10 cellular contexts compared by ENCODE assay signal in genomic region chr16:70789231-70789926, GRCh38. TPM values are rescaled to one million over a fixed set of nuclear protein-coding genes. Genes with fewer than 3 reads are reported as not detected.
DNase-seq lines count a peak whose midpoint lies in the region; ATAC-seq, FAIRE-seq and TF ChIP-seq lines count a peak whose summit lies in the region.
"Had no signal": no experiment of that assay in that cellular context is flagged by ENCODE, and none has a peak within 500 bp of the region (broad histone marks: within the 10 kb centered on the region; RNA-seq: fewer than 3 reads in every experiment).

No MANE protein-coding gene starts in this region.

- H3K9ac ChIP-seq in mammary epithelial cell (ENCODE audit: insufficient read depth, low read length): no peak overlapping the region

- in situ Hi-C loops in mammary epithelial cell (cut with MboI; ENCODE audit: low sequenced_read_pairs in 2 of 2): loop anchor here in 1 of 2 donors (25.0 kb wide), 1 partner anchor 573 kb away; the partner anchor contains the start of gene CALB2

- no peaks in the 10 kb centered on the region for H4K20me1 ChIP-seq in mammary epithelial cell (ENCODE audit: insufficient read depth, low read length)

- H3K9me3 ChIP-seq in mammary epithelial cell (replicated peaks; ENCODE audit: insufficient read depth, low read length) (no peaks in the 10 kb centered on the region), right cardiac atrium (ENCODE audit: control insufficient read depth, low read length) (no peaks in the 10 kb centered on the region), tibial artery (no peaks in the 10 kb centered on the region)

- TF ChIP-seq CTCF in mammary epithelial cell (conservative IDR thresholded peaks at IDR 0.05 in 1 of 2, IDR thresholded peaks at IDR 0.05 in 1 of 2; ENCODE audit: extremely low read depth in 1 of 2, insufficient read depth in 1 of 2, low read depth in 1 of 2, low read length in 2 of 2) (no peak), tibial artery (IDR thresholded peaks at IDR 0.05) (no peak)

- WGBS in mammary epithelial cell (ENCODE audit: low coverage, missing lambda C conversion rate): 51% methylated on average over 9 of the region's 14 CpGs
- 61% methylated on average over 14 of the region's 14 CpGs for WGBS in right cardiac atrium

- FAIRE-seq in GM12891 (lab: Jason Lieb, UNC): no peak

- no peak for TF ChIP-seq POLR2A in GM12891 (IDR thresholded peaks at IDR 0.05; ENCODE audit: low read depth, low read length)

- no peaks in the 10 kb centered on the region for H3K4me1 ChIP-seq in mammary epithelial cell (ENCODE audit: insufficient read depth, low read length)
- no peaks in the 10 kb centered on the region for H3K4me1 ChIP-seq in right cardiac atrium (ENCODE audit: control insufficient read depth, insufficient read depth, low read length)
- peaks cover 0 to 6% (median 0%) of the 10 kb centered on the region in 4 donors for H3K4me1 ChIP-seq in tibial artery

- no peak overlapping the region for H3K4me2 ChIP-seq in mammary epithelial cell (ENCODE audit: insufficient read depth, low read depth, low read length)

- peaks cover 64% of the 10 kb centered on the region for H3K79me2 ChIP-seq in mammary epithelial cell (ENCODE audit: insufficient read depth, low read length)

- H2AFZ ChIP-seq in mammary epithelial cell (ENCODE audit: low read depth, low read length): no peak overlapping the region

- ATAC-seq in HG02938 (IDR thresholded peaks at IDR 0.05; ENCODE audit: unreplicated experiment) (peak; percentile 39), right cardiac atrium (peak; percentile 22 to 27)
- ATAC-seq: natural killer cell treated with Interleukin-12 subunit alpha and Interleukin-12 subunit beta and Interleukin-15 and Interleukin-18, amount 100 ng/mL, for 72 hours had no signal

- intact Hi-C loops in mammary epithelial cell (cut with micrococcal nuclease): no loop called here
- intact Hi-C loops in right cardiac atrium (cut with DNase I): no loop called here
- intact Hi-C loops in tibial artery (cut with DNase I; ENCODE audit: low total_unique reads): no loop called here

- DNase-seq in mammary epithelial cell (peak; percentile 66), right cardiac atrium (peak in 2 of 3 donors; percentile 80 to 83), tibial artery (peak; percentile 83 to 88), A172 (ENCODE audit: low spot score) (no peak), GM12891 (ENCODE audit: insufficient read length, low spot score) (no peak), DMS79 treated with DMSO at 0.1 percent for 48 hours (lab: John Stamatoyannopoulos, UW) (no peak)
- DNase-seq: central memory CD4-positive, alpha-beta T cell; NCI-H2227 treated with DMSO at 0.1 percent for 48 hours had no signal

- BruUV-seq in mammary epithelial cell (replicated peaks; lab: Mats Ljungman, UMichigan): TSS peak; percentile 100

- H3K36me3 ChIP-seq in mammary epithelial cell (ENCODE audit: insufficient read depth, low read length) (peaks cover 2% of the 10 kb centered on the region), tibial artery (peaks cover 12 to 24% (median 18%) of the 10 kb centered on the region in 3 donors)

- H3K4me3 ChIP-seq in mammary epithelial cell (replicated peaks in 1 of 3; ENCODE audit: insufficient read depth in 1 of 3, low read depth in 2 of 3, low read length in 3 of 3): no peak overlapping the region
- no peak overlapping the region for H3K4me3 ChIP-seq in right cardiac atrium (ENCODE audit: low read length)
- no peak overlapping the region for H3K4me3 ChIP-seq in tibial artery

- H3K27me3 ChIP-seq in mammary epithelial cell (ENCODE audit: insufficient read depth, low read length) (no peaks in the 10 kb centered on the region), right cardiac atrium (ENCODE audit: control insufficient read depth, insufficient read depth) (no peaks in the 10 kb centered on the region), tibial artery (no peaks in the 10 kb centered on the region)

- no peak overlapping the region for H3K27ac ChIP-seq in mammary epithelial cell (ENCODE audit: insufficient read depth, low read depth, low read length)
- H3K27ac ChIP-seq in right cardiac atrium (ENCODE audit: low read length): no peak overlapping the region
- no peak overlapping the region for H3K27ac ChIP-seq in tibial artery

- dilution Hi-C loops in mammary epithelial cell (cut with HindIII; ENCODE audit: low sequenced_read_pairs): no loop called here

- CTCF ChIA-PET in mammary epithelial cell (lab: Charles Lee; ENCODE audit: low non-redundant PET): interaction anchor here (0.7 kb wide), 1 partner anchor 89 kb away, joined by 3 read pairs; no protein-coding TSS in a partner anchor

TF ChIP-seq in GM12891, 5 proteins besides CTCF, POLR2A, EP300 and RAD21:
- TF ChIP-seq SPI1 (IDR thresholded peaks at IDR 0.05; ENCODE audit: low read depth, low read length) (no peak), POU2F2 (IDR thresholded peaks at IDR 0.05; ENCODE audit: low read depth, low read length) (no peak), POLR2AphosphoS5 (IDR thresholded peaks at IDR 0.05; ENCODE audit: low read depth, low read length) (no peak), TAF1 (IDR thresholded peaks at IDR 0.05; ENCODE audit: low read depth, low read length) (no peak), PAX5 (IDR thresholded peaks at IDR 0.05; ENCODE audit: insufficient read depth, low read length, severe bottlenecking) (no peak)

RNA-seq across cellular contexts. Expression of gene VAC14, which starts 11.6 kb away (rescaled TPM):
- total RNA-seq in mammary epithelial cell (10 to 100 TPM; 29.5 to 39.5 TPM), right cardiac atrium (10 to 100 TPM; 18.2 to 24.2 (median 23.0) TPM)
- polyA plus RNA-seq in mammary epithelial cell (42.2 TPM), right cardiac atrium (27.4 TPM)
- 84.3 TPM for polyA minus RNA-seq in mammary epithelial cell
- 58.8 and 66.5 TPM in 2 replicates for total RNA-seq in A172 (2014; rRNA removed; shearing (Covaris generic))
- 18.0 TPM for polyA plus RNA-seq in GM12891 (2012; ENCODE audit: low read depth, missing spikeins)

Comparison
In these comparisons a context has a peak if more than half of its experiments do, and no peak if none do; other contexts are left out.
1. DNase-seq: peak in mammary epithelial cell (single experiment), right cardiac atrium (2 of 3) and tibial artery (2 of 2); none in A172 (single experiment), GM12891 (single experiment) and DMS79 treated with DMSO at 0.1 percent for 48 hours (single experiment).